In the genomic region with DNA sequence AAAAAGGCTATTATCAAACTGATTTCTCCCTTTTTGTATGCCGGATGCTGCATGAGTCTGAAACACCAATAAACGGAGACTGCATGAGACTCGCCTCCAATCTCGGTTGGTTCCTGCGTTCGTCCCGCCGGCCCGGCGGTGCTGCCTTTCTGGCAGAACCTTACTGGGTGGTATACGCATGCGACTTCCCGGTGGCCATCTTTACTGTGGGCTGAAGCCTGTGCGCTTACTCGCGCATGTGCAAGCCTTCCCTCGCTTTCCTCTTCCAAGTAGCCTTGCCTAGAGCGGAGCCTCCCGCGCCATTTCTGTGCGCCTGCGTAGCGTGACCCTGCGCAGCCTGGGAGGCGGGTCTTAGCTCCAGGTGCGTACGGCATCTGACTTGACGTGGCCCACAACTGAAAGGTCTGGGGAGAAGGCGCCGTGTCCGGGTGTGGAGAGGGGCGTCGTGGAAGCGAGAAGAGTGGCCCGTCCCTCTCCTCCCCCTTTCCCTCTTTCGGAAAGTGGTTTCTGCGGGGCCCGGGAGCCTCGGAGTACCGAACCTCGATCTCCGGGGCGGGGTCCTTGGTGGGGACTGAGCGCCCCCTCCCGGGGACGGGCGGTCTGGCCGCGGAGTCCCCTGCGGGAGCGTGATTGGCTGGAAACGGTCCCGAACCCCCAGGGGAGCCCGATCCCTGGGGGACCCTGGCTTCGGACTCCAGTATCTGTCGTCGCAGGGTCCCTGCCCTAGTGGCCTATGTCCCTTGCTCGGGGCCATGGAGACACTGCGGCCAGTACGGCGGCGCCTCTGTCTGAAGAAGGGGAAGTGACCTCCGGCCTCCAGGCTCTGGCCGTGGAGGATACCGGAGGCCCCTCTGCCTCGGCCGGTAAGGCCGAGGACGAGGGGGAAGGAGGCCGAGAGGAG, we compare ENCODE assay signal across 1 cellular context.
A peak's percentile ranks its signal among the peaks of the same experiment; 100 is the strongest.
TF ChIP-seq lines count a peak whose summit lies in the region.

A gene (plus strand): TSS at position 360 of the 901 bp plus-strand sequence. CDS start 374 bp downstream, at position 734.

TF ChIP-seq in K562, 482 proteins besides CTCF, POLR2A, EP300 and RAD21 (continued from another document and continues in another):
- 0 out of 2 replicates have a peak, but pooled peaks have one; percentile 41 for TF ChIP-seq ZNF561 (CRISPR knock-in tag; conservative IDR thresholded peaks at IDR 0.05)
- TF ChIP-seq, protein P1, sequence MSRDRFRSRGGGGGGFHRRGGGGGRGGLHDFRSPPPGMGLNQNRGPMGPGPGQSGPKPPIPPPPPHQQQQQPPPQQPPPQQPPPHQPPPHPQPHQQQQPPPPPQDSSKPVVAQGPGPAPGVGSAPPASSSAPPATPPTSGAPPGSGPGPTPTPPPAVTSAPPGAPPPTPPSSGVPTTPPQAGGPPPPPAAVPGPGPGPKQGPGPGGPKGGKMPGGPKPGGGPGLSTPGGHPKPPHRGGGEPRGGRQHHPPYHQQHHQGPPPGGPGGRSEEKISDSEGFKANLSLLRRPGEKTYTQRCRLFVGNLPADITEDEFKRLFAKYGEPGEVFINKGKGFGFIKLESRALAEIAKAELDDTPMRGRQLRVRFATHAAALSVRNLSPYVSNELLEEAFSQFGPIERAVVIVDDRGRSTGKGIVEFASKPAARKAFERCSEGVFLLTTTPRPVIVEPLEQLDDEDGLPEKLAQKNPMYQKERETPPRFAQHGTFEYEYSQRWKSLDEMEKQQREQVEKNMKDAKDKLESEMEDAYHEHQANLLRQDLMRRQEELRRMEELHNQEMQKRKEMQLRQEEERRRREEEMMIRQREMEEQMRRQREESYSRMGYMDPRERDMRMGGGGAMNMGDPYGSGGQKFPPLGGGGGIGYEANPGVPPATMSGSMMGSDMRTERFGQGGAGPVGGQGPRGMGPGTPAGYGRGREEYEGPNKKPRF (IDR thresholded peaks at IDR 0.05; ENCODE audit: low read depth, low read length): no peak
- TF ChIP-seq NR2C2 (CRISPR knock-in tag; IDR thresholded peaks at IDR 0.05): peak; percentile 91
- TF ChIP-seq NR2C2 (tag; IDR thresholded peaks at IDR 0.05): peak; percentile 97
- TF ChIP-seq ADNP (tag; IDR thresholded peaks at IDR 0.05): no peak
- TF ChIP-seq CBX3 (IDR thresholded peaks at IDR 0.05; ENCODE audit: borderline replicate concordance in 1 of 2, low read length in 2 of 2): peak in 1 of 2 experiments; percentile 34; a peak in 1 of 3 replicates
- peak; percentile 59 to 81; a peak in 3 of 4 replicates for TF ChIP-seq FOXK2 (conservative IDR thresholded peaks at IDR 0.05 in 1 of 2, IDR thresholded peaks at IDR 0.05 in 1 of 2; ENCODE audit: low read depth in 2 of 2)
- TF ChIP-seq LEF1 (IDR thresholded peaks at IDR 0.05): peak; percentile 37; the same call in 1 of the 2 replicates
- TF ChIP-seq MTA2 (IDR thresholded peaks at IDR 0.05; ENCODE audit: low read depth): no peak; the same call in 1 of the 2 replicates
- TF ChIP-seq U2AF2 (optimal IDR thresholded peaks at IDR 0.05; ENCODE audit: low read depth, low read length): no peak
- TF ChIP-seq GTF2E2 (tag; IDR thresholded peaks at IDR 0.05): no peak; the same call in 1 of the 2 replicates
- TF ChIP-seq FIP1L1 (IDR thresholded peaks at IDR 0.05; ENCODE audit: low read depth, low read length, poor library complexity, severe bottlenecking): peak; percentile 73
- peak; percentile 84 for TF ChIP-seq L3MBTL2 (IDR thresholded peaks at IDR 0.05)
- TF ChIP-seq, protein P2, sequence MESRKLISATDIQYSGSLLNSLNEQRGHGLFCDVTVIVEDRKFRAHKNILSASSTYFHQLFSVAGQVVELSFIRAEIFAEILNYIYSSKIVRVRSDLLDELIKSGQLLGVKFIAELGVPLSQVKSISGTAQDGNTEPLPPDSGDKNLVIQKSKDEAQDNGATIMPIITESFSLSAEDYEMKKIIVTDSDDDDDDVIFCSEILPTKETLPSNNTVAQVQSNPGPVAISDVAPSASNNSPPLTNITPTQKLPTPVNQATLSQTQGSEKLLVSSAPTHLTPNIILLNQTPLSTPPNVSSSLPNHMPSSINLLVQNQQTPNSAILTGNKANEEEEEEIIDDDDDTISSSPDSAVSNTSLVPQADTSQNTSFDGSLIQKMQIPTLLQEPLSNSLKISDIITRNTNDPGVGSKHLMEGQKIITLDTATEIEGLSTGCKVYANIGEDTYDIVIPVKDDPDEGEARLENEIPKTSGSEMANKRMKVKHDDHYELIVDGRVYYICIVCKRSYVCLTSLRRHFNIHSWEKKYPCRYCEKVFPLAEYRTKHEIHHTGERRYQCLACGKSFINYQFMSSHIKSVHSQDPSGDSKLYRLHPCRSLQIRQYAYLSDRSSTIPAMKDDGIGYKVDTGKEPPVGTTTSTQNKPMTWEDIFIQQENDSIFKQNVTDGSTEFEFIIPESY (CRISPR knock-in tag; IDR thresholded peaks at IDR 0.05): peak; percentile 69; the same call in 1 of the 2 replicates
- TF ChIP-seq, protein P3, sequence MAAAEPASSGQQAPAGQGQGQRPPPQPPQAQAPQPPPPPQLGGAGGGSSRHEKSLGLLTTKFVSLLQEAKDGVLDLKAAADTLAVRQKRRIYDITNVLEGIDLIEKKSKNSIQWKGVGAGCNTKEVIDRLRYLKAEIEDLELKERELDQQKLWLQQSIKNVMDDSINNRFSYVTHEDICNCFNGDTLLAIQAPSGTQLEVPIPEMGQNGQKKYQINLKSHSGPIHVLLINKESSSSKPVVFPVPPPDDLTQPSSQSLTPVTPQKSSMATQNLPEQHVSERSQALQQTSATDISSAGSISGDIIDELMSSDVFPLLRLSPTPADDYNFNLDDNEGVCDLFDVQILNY (CRISPR knock-in tag; IDR thresholded peaks at IDR 0.05): 0 out of 2 replicates have a peak, but pooled peaks have one; percentile 19
- peak; percentile 68 to 73; a peak in 3 of 4 replicates for TF ChIP-seq SIX5 (IDR thresholded peaks at IDR 0.05; ENCODE audit: borderline replicate concordance in 1 of 2, insufficient read depth in 1 of 2, low read depth in 1 of 2, low read length in 2 of 2)
- no peak for TF ChIP-seq FOXM1 (IDR thresholded peaks at IDR 0.05; ENCODE audit: low read depth)
- peak; percentile 78; the same call in 1 of the 2 replicates for TF ChIP-seq FOXM1 (CRISPR knock-in tag; IDR thresholded peaks at IDR 0.05; ENCODE audit: low read depth)
- TF ChIP-seq RBM17 (IDR thresholded peaks at IDR 0.05; ENCODE audit: borderline replicate concordance, low read depth, low read length): no peak
- no peak for TF ChIP-seq TCFL5 (CRISPR knock-in tag; conservative IDR thresholded peaks at IDR 0.05)
- TF ChIP-seq BHLHE40 (IDR thresholded peaks at IDR 0.05; ENCODE audit: low read length): peak; percentile 53; the same call in 1 of the 2 replicates
- TF ChIP-seq, protein P4, sequence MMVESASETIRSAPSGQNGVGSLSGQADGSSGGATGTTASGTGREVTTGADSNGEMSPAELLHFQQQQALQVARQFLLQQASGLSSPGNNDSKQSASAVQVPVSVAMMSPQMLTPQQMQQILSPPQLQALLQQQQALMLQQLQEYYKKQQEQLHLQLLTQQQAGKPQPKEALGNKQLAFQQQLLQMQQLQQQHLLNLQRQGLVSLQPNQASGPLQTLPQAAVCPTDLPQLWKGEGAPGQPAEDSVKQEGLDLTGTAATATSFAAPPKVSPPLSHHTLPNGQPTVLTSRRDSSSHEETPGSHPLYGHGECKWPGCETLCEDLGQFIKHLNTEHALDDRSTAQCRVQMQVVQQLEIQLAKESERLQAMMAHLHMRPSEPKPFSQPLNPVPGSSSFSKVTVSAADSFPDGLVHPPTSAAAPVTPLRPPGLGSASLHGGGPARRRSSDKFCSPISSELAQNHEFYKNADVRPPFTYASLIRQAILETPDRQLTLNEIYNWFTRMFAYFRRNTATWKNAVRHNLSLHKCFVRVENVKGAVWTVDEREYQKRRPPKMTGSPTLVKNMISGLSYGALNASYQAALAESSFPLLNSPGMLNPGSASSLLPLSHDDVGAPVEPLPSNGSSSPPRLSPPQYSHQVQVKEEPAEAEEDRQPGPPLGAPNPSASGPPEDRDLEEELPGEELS (CRISPR knock-in tag; IDR thresholded peaks at IDR 0.05; ENCODE audit: borderline replicate concordance): no peak
- TF ChIP-seq SETDB1 (IDR thresholded peaks at IDR 0.05; ENCODE audit: low read length): no peak
- no peak for TF ChIP-seq MIER1 (IDR thresholded peaks at IDR 0.05; ENCODE audit: low read depth)
- no peak for TF ChIP-seq NFATC3 (IDR thresholded peaks at IDR 0.05)
- TF ChIP-seq, protein P5, sequence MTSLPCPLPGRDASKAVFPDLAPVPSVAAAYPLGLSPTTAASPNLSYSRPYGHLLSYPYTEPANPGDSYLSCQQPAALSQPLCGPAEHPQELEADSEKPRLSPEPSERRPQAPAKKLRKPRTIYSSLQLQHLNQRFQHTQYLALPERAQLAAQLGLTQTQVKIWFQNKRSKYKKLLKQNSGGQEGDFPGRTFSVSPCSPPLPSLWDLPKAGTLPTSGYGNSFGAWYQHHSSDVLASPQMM (CRISPR knock-in tag; IDR thresholded peaks at IDR 0.05): no peak
- TF ChIP-seq KAT7 (CRISPR knock-in tag; IDR thresholded peaks at IDR 0.05; ENCODE audit: borderline replicate concordance): no peak
- peak; percentile 59; the same call in 1 of the 2 replicates for TF ChIP-seq ESRRA (IDR thresholded peaks at IDR 0.05; ENCODE audit: borderline replicate concordance, low read depth)
- TF ChIP-seq ZNF507 (tag; conservative IDR thresholded peaks at IDR 0.05): no peak
- TF ChIP-seq WHSC1 (IDR thresholded peaks at IDR 0.05; ENCODE audit: low read length): no peak
- TF ChIP-seq ZNF76 (CRISPR knock-in tag; IDR thresholded peaks at IDR 0.05; ENCODE audit: borderline replicate concordance): no peak
- no peak for TF ChIP-seq RNF2 (IDR thresholded peaks at IDR 0.05)
- no peak for TF ChIP-seq COPS2 (conservative IDR thresholded peaks at IDR 0.05)
- no peak for TF ChIP-seq ETS2 (tag; IDR thresholded peaks at IDR 0.05; ENCODE audit: borderline replicate concordance, poor library complexity, severe bottlenecking)
- TF ChIP-seq, protein P6, sequence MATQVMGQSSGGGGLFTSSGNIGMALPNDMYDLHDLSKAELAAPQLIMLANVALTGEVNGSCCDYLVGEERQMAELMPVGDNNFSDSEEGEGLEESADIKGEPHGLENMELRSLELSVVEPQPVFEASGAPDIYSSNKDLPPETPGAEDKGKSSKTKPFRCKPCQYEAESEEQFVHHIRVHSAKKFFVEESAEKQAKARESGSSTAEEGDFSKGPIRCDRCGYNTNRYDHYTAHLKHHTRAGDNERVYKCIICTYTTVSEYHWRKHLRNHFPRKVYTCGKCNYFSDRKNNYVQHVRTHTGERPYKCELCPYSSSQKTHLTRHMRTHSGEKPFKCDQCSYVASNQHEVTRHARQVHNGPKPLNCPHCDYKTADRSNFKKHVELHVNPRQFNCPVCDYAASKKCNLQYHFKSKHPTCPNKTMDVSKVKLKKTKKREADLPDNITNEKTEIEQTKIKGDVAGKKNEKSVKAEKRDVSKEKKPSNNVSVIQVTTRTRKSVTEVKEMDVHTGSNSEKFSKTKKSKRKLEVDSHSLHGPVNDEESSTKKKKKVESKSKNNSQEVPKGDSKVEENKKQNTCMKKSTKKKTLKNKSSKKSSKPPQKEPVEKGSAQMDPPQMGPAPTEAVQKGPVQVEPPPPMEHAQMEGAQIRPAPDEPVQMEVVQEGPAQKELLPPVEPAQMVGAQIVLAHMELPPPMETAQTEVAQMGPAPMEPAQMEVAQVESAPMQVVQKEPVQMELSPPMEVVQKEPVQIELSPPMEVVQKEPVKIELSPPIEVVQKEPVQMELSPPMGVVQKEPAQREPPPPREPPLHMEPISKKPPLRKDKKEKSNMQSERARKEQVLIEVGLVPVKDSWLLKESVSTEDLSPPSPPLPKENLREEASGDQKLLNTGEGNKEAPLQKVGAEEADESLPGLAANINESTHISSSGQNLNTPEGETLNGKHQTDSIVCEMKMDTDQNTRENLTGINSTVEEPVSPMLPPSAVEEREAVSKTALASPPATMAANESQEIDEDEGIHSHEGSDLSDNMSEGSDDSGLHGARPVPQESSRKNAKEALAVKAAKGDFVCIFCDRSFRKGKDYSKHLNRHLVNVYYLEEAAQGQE (CRISPR knock-in tag; IDR thresholded peaks at IDR 0.05; ENCODE audit: low read depth): peak; percentile 48; the same call in 1 of the 2 replicates
- TF ChIP-seq, protein P7, sequence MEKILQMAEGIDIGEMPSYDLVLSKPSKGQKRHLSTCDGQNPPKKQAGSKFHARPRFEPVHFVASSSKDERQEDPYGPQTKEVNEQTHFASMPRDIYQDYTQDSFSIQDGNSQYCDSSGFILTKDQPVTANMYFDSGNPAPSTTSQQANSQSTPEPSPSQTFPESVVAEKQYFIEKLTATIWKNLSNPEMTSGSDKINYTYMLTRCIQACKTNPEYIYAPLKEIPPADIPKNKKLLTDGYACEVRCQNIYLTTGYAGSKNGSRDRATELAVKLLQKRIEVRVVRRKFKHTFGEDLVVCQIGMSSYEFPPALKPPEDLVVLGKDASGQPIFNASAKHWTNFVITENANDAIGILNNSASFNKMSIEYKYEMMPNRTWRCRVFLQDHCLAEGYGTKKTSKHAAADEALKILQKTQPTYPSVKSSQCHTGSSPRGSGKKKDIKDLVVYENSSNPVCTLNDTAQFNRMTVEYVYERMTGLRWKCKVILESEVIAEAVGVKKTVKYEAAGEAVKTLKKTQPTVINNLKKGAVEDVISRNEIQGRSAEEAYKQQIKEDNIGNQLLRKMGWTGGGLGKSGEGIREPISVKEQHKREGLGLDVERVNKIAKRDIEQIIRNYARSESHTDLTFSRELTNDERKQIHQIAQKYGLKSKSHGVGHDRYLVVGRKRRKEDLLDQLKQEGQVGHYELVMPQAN (IDR thresholded peaks at IDR 0.05; ENCODE audit: borderline replicate concordance): peak; percentile 61; the same call in 1 of the 2 replicates
- TF ChIP-seq SRSF3 (IDR thresholded peaks at IDR 0.05; ENCODE audit: insufficient read depth, low read length): 0 out of 2 replicates have a peak, but pooled peaks have one; percentile 29
- peak; percentile 70; the same call in 1 of the 2 replicates for TF ChIP-seq ZNF133 (CRISPR knock-in tag; IDR thresholded peaks at IDR 0.05)
- TF ChIP-seq, protein P8, sequence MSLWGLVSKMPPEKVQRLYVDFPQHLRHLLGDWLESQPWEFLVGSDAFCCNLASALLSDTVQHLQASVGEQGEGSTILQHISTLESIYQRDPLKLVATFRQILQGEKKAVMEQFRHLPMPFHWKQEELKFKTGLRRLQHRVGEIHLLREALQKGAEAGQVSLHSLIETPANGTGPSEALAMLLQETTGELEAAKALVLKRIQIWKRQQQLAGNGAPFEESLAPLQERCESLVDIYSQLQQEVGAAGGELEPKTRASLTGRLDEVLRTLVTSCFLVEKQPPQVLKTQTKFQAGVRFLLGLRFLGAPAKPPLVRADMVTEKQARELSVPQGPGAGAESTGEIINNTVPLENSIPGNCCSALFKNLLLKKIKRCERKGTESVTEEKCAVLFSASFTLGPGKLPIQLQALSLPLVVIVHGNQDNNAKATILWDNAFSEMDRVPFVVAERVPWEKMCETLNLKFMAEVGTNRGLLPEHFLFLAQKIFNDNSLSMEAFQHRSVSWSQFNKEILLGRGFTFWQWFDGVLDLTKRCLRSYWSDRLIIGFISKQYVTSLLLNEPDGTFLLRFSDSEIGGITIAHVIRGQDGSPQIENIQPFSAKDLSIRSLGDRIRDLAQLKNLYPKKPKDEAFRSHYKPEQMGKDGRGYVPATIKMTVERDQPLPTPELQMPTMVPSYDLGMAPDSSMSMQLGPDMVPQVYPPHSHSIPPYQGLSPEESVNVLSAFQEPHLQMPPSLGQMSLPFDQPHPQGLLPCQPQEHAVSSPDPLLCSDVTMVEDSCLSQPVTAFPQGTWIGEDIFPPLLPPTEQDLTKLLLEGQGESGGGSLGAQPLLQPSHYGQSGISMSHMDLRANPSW (CRISPR knock-in tag; IDR thresholded peaks at IDR 0.05): no peak; the same call in 1 of the 2 replicates
- TF ChIP-seq HSF4 (CRISPR knock-in tag; IDR thresholded peaks at IDR 0.05; ENCODE audit: borderline replicate concordance): no peak
- TF ChIP-seq EGR1 (conservative IDR thresholded peaks at IDR 0.05): peak; percentile 41
- TF ChIP-seq FOXJ2 (tag; IDR thresholded peaks at IDR 0.05): peak; percentile 82
- no peak for TF ChIP-seq ILF3 (IDR thresholded peaks at IDR 0.05; ENCODE audit: borderline replicate concordance)
- TF ChIP-seq PML (IDR thresholded peaks at IDR 0.05; ENCODE audit: low read length): peak; percentile 47; the same call in 1 of the 2 replicates
- no peak for TF ChIP-seq CSDE1 (IDR thresholded peaks at IDR 0.05)
- peak; percentile 87; the same call in 1 of the 2 replicates for TF ChIP-seq MTA3 (IDR thresholded peaks at IDR 0.05; ENCODE audit: borderline replicate concordance)
